ENCODE assay signal across 8 cellular contexts in the genomic region with DNA sequence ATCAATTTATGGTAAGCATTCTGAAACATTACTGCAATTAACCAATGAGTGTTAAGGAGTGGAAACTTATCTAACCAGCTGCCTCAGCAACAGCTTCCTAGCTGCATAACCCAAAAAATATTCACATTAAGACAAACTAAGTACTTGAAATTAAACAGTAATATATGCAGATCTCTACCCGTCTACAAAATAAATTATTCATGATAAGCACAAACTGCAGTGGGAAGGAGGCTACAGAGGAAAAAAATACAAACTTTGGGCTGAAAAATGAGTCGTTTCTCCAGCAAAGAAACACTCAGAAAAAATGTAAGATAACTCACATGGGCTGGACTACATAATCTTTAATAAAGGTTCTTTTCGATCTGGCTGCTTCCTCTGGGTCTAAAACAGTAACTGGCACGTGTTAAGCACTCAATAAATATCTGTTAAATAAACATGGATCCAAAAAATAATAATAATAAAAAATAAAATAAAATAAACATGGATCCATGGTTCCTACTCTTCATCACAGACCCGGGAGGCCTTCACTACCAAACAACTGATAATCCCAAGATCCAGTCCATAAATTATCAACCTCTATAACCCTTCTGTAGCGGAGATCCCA. TPM values are rescaled to one million over a fixed set of nuclear protein-coding genes. Genes with fewer than 3 reads are reported as not detected.
DNase-seq lines count a peak whose midpoint lies in the region; ATAC-seq and TF ChIP-seq lines count a peak whose summit lies in the region.

No MANE protein-coding gene starts in this region.

- H3K36me3 ChIP-seq in endocrine pancreas (ENCODE audit: control insufficient read depth, insufficient read depth, low read length) (no peaks in the 10 kb centered on the region), neuron (ENCODE audit: insufficient read depth, low read length) (peaks cover 5% of the 10 kb centered on the region)

- peaks cover 7 to 10% of the 10 kb centered on the region in 2 donors for H3K36me3 Mint-ChIP-seq in CD14-positive monocyte

- peak overlapping the region; percentile 99 to 100 for H3K4me3 Mint-ChIP-seq in CD14-positive monocyte

- H3K9me3 ChIP-seq in endocrine pancreas (ENCODE audit: control insufficient read depth, low read length) (no peaks in the 10 kb centered on the region), neuron (ENCODE audit: low read length) (no peaks in the 10 kb centered on the region)

- no peak for ATAC-seq in activated CD4-positive, CD25-positive, alpha-beta regulatory T cell treated with anti-CD3 and anti-CD28 coated beads, Interleukin-2, amount 50 U/mL, for 24 hours
- no peak for ATAC-seq in GM21526 (IDR thresholded peaks at IDR 0.05; ENCODE audit: low FRiP score, unreplicated experiment)

- H3K27me3 ChIP-seq in endocrine pancreas (ENCODE audit: control insufficient read depth, insufficient read depth, low read length) (no peaks in the 10 kb centered on the region), neuron (ENCODE audit: insufficient read depth, low read length) (no peaks in the 10 kb centered on the region)

- DNase-seq in CD14-positive monocyte (ENCODE audit: low spot score) = no peak
- DNase-seq in NCI-H526 treated with DMSO at 0.1 percent for 48 hours (lab: John Stamatoyannopoulos, UW) = peak; percentile 100
- no peak for DNase-seq in DMS114 treated with DMSO at 0.1 percent for 48 hours (lab: John Stamatoyannopoulos, UW; ENCODE audit: unreplicated experiment)
- DNase-seq in globus pallidus (ENCODE audit: low spot score) = no peak

- H3K27ac Mint-ChIP-seq in CD14-positive monocyte = peak overlapping the region in 3 of 7 donors; percentile 8 to 96 (median 91)

- no peak for TF ChIP-seq CTCF in CD14-positive monocyte (IDR thresholded peaks at IDR 0.05)

- H3K4me1 ChIP-seq in endocrine pancreas (ENCODE audit: control insufficient read depth, insufficient read depth, low read length) = peaks cover 14% of the 10 kb centered on the region
- peaks cover 20% of the 10 kb centered on the region for H3K4me1 ChIP-seq in neuron (ENCODE audit: insufficient read depth, low read length)

- intact Hi-C loops in CD14-positive monocyte (cut with micrococcal nuclease) = no loop called here

- peak overlapping the region; percentile 75 for H2AFZ ChIP-seq in neuron (ENCODE audit: low read depth, low read length)

- peaks cover 0 to 2% (median 0%) of the 10 kb centered on the region in 7 donors for H3K9me3 Mint-ChIP-seq in CD14-positive monocyte

- H3K4me1 Mint-ChIP-seq in CD14-positive monocyte = peaks cover 23% of the 10 kb centered on the region

- H3K4me3 ChIP-seq in endocrine pancreas (ENCODE audit: control insufficient read depth, insufficient read depth, low read length) (peak overlapping the region; percentile 96), neuron (ENCODE audit: low read length) (peak overlapping the region; percentile 65)

- H3K9ac ChIP-seq in endocrine pancreas (ENCODE audit: control insufficient read depth, insufficient read depth, low read length) = peak overlapping the region; percentile 93

- peaks cover 0 to 3% (median 2%) of the 10 kb centered on the region in 3 donors for H3K27me3 Mint-ChIP-seq in CD14-positive monocyte (ENCODE audit: low read depth in 3 of 3)

RNA-seq across cellular contexts. Expression of a gene that starts 1.2 kb away (rescaled TPM):
- polyA plus RNA-seq in CD14-positive monocyte = 10 to 100 TPM in 1 of 2 donors, 1 to 10 TPM in 1; 8.9 to 10.9 TPM

RNA-seq across cellular contexts. Expression of a gene that starts 31.8 kb away (rescaled TPM):
- 10 to 100 TPM; 30.1 to 35.4 TPM for polyA plus RNA-seq in CD14-positive monocyte
